ENCODE assay signal across 13 cellular contexts in genomic region chr9:134688661-134689319, GRCh38.
"Had no signal": no experiment of that assay in that cellular context is flagged by ENCODE, and none has a peak within 500 bp of the region (broad histone marks: within the 10 kb centered on the region; RNA-seq: fewer than 3 reads in every experiment).

No MANE protein-coding gene starts in this region.

- H3K9me3 ChIP-seq: body of pancreas, heart left ventricle, testis, upper lobe of right lung had no signal

- H3K4me1 Mint-ChIP-seq: stimulated activated effector memory CD8-positive, alpha-beta T cell treated with anti-CD3 and anti-CD28 coated beads, Interleukin-12 subunit alpha, Interleukin-12 subunit beta, amount 100 ng/mL, for 72 hours had no signal

- H3K27me3 ChIP-seq: heart left ventricle, testis, upper lobe of right lung had no signal

- H3K27ac ChIP-seq: body of pancreas, coronary artery, heart left ventricle, testis, upper lobe of right lung had no signal

- H3K4me3 Mint-ChIP-seq: activated naive CD8-positive, alpha-beta T cell; nephron progenitor cell; stimulated activated effector memory CD8-positive, alpha-beta T cell treated with anti-CD3 and anti-CD28 coated beads, Interleukin-12 subunit alpha, Interleukin-12 subunit beta, amount 100 ng/mL, for 72 hours had no signal

- H3K36me3 ChIP-seq: upper lobe of right lung had no signal

- H3K27ac Mint-ChIP-seq: activated naive CD8-positive, alpha-beta T cell; nephron progenitor cell; progenitor cell of endocrine pancreas; stimulated activated effector memory CD8-positive, alpha-beta T cell treated with anti-CD3 and anti-CD28 coated beads, Interleukin-12 subunit alpha, Interleukin-12 subunit beta, amount 100 ng/mL, for 72 hours had no signal

- H3K4me3 ChIP-seq: body of pancreas, coronary artery, heart left ventricle, lung, testis, upper lobe of right lung had no signal

- DNase-seq: activated gamma-delta T cell treated with Interleukin-2 at 50 U/mL for 16 hours, occipital lobe, T-helper 2 cell had no signal

- H3K27me3 Mint-ChIP-seq: activated naive CD8-positive, alpha-beta T cell; progenitor cell of endocrine pancreas had no signal

- H3K9me3 Mint-ChIP-seq: nephron progenitor cell; stimulated activated effector memory CD8-positive, alpha-beta T cell treated with anti-CD3 and anti-CD28 coated beads, Interleukin-12 subunit alpha, Interleukin-12 subunit beta, amount 100 ng/mL, for 72 hours had no signal

- H3K36me3 Mint-ChIP-seq: activated naive CD8-positive, alpha-beta T cell; stimulated activated effector memory CD8-positive, alpha-beta T cell treated with anti-CD3 and anti-CD28 coated beads, Interleukin-12 subunit alpha, Interleukin-12 subunit beta, amount 100 ng/mL, for 72 hours had no signal

- H3K4me1 ChIP-seq: body of pancreas, testis, upper lobe of right lung had no signal
